3 cellular contexts compared by ENCODE assay signal in the genomic region with DNA sequence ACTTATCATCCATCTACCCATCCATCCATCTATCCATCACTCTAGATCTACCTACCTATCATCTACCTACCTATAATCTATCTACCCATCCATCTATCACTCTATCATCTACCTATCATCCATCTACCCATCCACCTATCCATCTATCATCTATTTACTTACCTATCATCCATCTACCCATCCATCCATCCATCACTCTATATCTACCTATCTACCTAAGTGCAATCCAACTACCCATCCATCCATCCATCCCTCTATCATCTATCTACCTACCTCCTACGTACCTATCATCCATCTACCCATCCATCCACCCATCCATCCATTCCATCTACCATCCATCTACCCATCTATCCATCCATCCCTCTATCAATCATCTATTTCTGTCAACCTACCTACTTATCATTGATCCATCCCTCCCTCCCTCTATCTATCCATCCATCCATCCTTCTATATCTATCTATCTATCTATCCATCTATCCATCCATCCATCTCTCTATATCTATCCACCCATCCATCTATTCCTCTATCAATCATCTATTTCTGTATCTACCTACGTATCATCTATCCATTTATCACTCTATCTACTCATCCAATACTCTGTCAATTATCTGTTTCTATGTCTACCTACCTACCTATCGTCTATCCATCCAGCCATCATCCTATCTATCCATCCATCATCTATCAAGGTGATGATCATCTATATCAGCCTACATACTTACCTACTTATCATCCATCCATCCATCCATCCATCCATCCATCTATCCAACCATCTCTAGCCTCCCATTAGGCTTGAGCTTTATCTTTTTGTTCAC.
TF ChIP-seq lines count a peak whose summit lies in the region.

No MANE protein-coding gene starts in this region.

TF ChIP-seq in HEK293, 187 proteins besides CTCF, POLR2A, EP300 and RAD21 (continued from another document and continues in another):
- no peak for TF ChIP-seq ZNF48 (tag by site-specific recombination; IDR thresholded peaks at IDR 0.05)
- TF ChIP-seq ZNF239 (tag by site-specific recombination; IDR thresholded peaks at IDR 0.05) = 0 out of 2 replicates have a peak, but pooled peaks have one; percentile 63
- TF ChIP-seq ZBTB17 (tag by site-specific recombination; IDR thresholded peaks at IDR 0.05) = peak; percentile 100
- TF ChIP-seq ZNF133 (tag by site-specific recombination; IDR thresholded peaks at IDR 0.05) = peak; percentile 36; the same call in 1 of the 2 replicates
- TF ChIP-seq ZNF585B (tag by site-specific recombination; IDR thresholded peaks at IDR 0.05) = no peak
- peak; percentile 85 for TF ChIP-seq ZNF658 (tag by site-specific recombination; IDR thresholded peaks at IDR 0.05)
- TF ChIP-seq ZNF155 (tag by site-specific recombination; IDR thresholded peaks at IDR 0.05) = 0 out of 2 replicates have a peak, but pooled peaks have one; percentile 37
- TF ChIP-seq ZNF23 (tag by site-specific recombination; IDR thresholded peaks at IDR 0.05; ENCODE audit: borderline replicate concordance) = no peak
- TF ChIP-seq, protein P1, sequence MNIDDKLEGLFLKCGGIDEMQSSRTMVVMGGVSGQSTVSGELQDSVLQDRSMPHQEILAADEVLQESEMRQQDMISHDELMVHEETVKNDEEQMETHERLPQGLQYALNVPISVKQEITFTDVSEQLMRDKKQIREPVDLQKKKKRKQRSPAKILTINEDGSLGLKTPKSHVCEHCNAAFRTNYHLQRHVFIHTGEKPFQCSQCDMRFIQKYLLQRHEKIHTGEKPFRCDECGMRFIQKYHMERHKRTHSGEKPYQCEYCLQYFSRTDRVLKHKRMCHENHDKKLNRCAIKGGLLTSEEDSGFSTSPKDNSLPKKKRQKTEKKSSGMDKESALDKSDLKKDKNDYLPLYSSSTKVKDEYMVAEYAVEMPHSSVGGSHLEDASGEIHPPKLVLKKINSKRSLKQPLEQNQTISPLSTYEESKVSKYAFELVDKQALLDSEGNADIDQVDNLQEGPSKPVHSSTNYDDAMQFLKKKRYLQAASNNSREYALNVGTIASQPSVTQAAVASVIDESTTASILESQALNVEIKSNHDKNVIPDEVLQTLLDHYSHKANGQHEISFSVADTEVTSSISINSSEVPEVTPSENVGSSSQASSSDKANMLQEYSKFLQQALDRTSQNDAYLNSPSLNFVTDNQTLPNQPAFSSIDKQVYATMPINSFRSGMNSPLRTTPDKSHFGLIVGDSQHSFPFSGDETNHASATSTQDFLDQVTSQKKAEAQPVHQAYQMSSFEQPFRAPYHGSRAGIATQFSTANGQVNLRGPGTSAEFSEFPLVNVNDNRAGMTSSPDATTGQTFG (tag by site-specific recombination; IDR thresholded peaks at IDR 0.05; ENCODE audit: borderline replicate concordance) = 0 out of 2 replicates have a peak, but pooled peaks have one; percentile 35
- TF ChIP-seq ZNF791 (tag by site-specific recombination; IDR thresholded peaks at IDR 0.05) = no peak
- no peak for TF ChIP-seq ZNF558 (tag by site-specific recombination; IDR thresholded peaks at IDR 0.05)
- no peak; the same call in 1 of the 2 replicates for TF ChIP-seq ZNF146 (tag by site-specific recombination; IDR thresholded peaks at IDR 0.05)
- 0 out of 2 replicates have a peak, but pooled peaks have one; percentile 22 for TF ChIP-seq KLF16 (tag by site-specific recombination; IDR thresholded peaks at IDR 0.05)
- TF ChIP-seq ZNF214 (tag by site-specific recombination; IDR thresholded peaks at IDR 0.05; ENCODE audit: borderline replicate concordance) = no peak
- TF ChIP-seq, protein P2, sequence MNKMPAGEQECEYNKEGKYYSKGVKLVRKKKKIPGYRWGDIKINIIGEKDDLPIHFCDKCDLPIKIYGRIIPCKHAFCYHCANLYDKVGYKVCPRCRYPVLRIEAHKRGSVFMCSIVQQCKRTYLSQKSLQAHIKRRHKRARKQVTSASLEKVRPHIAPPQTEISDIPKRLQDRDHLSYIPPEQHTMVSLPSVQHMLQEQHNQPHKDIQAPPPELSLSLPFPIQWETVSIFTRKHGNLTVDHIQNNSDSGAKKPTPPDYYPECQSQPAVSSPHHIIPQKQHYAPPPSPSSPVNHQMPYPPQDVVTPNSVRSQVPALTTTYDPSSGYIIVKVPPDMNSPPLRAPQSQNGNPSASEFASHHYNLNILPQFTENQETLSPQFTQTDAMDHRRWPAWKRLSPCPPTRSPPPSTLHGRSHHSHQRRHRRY (tag by site-specific recombination; IDR thresholded peaks at IDR 0.05) = 0 out of 2 replicates have a peak, but pooled peaks have one; percentile 71
- TF ChIP-seq ZNF660 (tag by site-specific recombination; IDR thresholded peaks at IDR 0.05) = no peak
- TF ChIP-seq ZNF600 (tag by site-specific recombination; IDR thresholded peaks at IDR 0.05) = no peak
- TF ChIP-seq ZNF266 (tag by site-specific recombination; IDR thresholded peaks at IDR 0.05; ENCODE audit: low read depth) = 0 out of 2 replicates have a peak, but pooled peaks have one; percentile 11

TF ChIP-seq in HEK293T, 16 proteins besides CTCF, POLR2A, EP300 and RAD21:
- TF ChIP-seq, protein P3, sequence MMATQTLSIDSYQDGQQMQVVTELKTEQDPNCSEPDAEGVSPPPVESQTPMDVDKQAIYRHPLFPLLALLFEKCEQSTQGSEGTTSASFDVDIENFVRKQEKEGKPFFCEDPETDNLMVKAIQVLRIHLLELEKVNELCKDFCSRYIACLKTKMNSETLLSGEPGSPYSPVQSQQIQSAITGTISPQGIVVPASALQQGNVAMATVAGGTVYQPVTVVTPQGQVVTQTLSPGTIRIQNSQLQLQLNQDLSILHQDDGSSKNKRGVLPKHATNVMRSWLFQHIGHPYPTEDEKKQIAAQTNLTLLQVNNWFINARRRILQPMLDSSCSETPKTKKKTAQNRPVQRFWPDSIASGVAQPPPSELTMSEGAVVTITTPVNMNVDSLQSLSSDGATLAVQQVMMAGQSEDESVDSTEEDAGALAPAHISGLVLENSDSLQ (IDR thresholded peaks at IDR 0.05) = peak; percentile 56; the same call in 1 of the 2 replicates
- TF ChIP-seq TARDBP (IDR thresholded peaks at IDR 0.05) (no peak), NFRKB (IDR thresholded peaks at IDR 0.05) (no peak), HDGF (IDR thresholded peaks at IDR 0.05; ENCODE audit: borderline replicate concordance) (no peak), BHLHE40 (IDR thresholded peaks at IDR 0.05; ENCODE audit: borderline replicate concordance) (no peak), FOXK2 (IDR thresholded peaks at IDR 0.05) (no peak), L3MBTL2 (conservative IDR thresholded peaks at IDR 0.05) (no peak)
TF ChIP-seq in HEK293T: peak in this region for 1.

TF ChIP-seq in IMR-90, 13 proteins besides CTCF, POLR2A, EP300 and RAD21 (continued from another document):
- TF ChIP-seq, protein P4, sequence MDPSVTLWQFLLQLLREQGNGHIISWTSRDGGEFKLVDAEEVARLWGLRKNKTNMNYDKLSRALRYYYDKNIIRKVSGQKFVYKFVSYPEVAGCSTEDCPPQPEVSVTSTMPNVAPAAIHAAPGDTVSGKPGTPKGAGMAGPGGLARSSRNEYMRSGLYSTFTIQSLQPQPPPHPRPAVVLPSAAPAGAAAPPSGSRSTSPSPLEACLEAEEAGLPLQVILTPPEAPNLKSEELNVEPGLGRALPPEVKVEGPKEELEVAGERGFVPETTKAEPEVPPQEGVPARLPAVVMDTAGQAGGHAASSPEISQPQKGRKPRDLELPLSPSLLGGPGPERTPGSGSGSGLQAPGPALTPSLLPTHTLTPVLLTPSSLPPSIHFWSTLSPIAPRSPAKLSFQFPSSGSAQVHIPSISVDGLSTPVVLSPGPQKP (IDR thresholded peaks at IDR 0.05; ENCODE audit: borderline replicate concordance, low read depth, low read length) = no peak
- TF ChIP-seq SMC3 (IDR thresholded peaks at IDR 0.05; ENCODE audit: low read depth, low read length) (no peak), RFX5 (IDR thresholded peaks at IDR 0.05; ENCODE audit: low read depth, low read length) (no peak), MAZ (IDR thresholded peaks at IDR 0.05; ENCODE audit: borderline replicate concordance, low read depth, low read length) (no peak), MAFK (IDR thresholded peaks at IDR 0.05; ENCODE audit: low read depth, low read length) (no peak)
- TF ChIP-seq, protein P5, sequence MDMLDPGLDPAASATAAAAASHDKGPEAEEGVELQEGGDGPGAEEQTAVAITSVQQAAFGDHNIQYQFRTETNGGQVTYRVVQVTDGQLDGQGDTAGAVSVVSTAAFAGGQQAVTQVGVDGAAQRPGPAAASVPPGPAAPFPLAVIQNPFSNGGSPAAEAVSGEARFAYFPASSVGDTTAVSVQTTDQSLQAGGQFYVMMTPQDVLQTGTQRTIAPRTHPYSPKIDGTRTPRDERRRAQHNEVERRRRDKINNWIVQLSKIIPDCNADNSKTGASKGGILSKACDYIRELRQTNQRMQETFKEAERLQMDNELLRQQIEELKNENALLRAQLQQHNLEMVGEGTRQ (IDR thresholded peaks at IDR 0.05; ENCODE audit: low read depth, low read length) = no peak
